Comparison of ENCODE assay signal across 17 cellular contexts in genomic region chr2:77007668-77008067, GRCh38.
"Had no signal": no experiment of that assay in that cellular context is flagged by ENCODE, and none has a peak within 500 bp of the region (broad histone marks: within the 10 kb centered on the region; RNA-seq: fewer than 3 reads in every experiment).

No MANE protein-coding gene starts in this region.

- H3K27ac Mint-ChIP-seq: activated CD4-positive, alpha-beta T cell treated with anti-CD3 and anti-CD28 coated beads, Interleukin-2, amount 10 ng/mL, durations not matched to agents 7 days and 5 days; natural killer cell; type B pancreatic cell had no signal

- DNase-seq: activated CD4-positive, alpha-beta T cell treated with anti-CD3 and anti-CD28 coated beads, Interleukin-2, amount 10 ng/mL, durations not matched to agents 7 days and 5 days; activated CD4-positive, CD25-positive, alpha-beta regulatory T cell; activated naive CD4-positive, alpha-beta T cell treated with anti-CD3 and anti-CD28 coated beads, Interleukin-2, amount 50 U/mL, for 16 hours; adrenal gland; foreskin keratinocyte; heart right ventricle; islet precursor cell; left lung; mucosa of descending colon; natural killer cell; stimulated activated CD4-positive, alpha-beta T cell treated with anti-CD3 and anti-CD28 coated beads, Interleukin-2, amount 100 ng/mL, for 24 hours; stimulated activated naive CD8-positive, alpha-beta T cell treated with anti-CD3 and anti-CD28 coated beads, Interleukin-15, Interleukin-2, amounts not matched to agents 100 U/mL and 50 U/mL, for 24 hours; T-helper 2 cell had no signal

- H3K36me3 ChIP-seq: adrenal gland, breast epithelium, heart right ventricle, left lung, suprapubic skin had no signal

- H3K27me3 ChIP-seq: adrenal gland, breast epithelium, foreskin keratinocyte, heart right ventricle, left lung, suprapubic skin had no signal

- H3K4me3 Mint-ChIP-seq: activated CD4-positive, alpha-beta T cell treated with anti-CD3 and anti-CD28 coated beads, Interleukin-2, amount 10 ng/mL, durations not matched to agents 7 days and 5 days; natural killer cell; type B pancreatic cell had no signal

- ATAC-seq: foreskin keratinocyte; heart right ventricle; left lung; mucosa of descending colon; natural killer cell; sciatic nerve; stimulated activated naive CD8-positive, alpha-beta T cell treated with anti-CD3 and anti-CD28 coated beads, Interleukin-15, Interleukin-2, amounts not matched to agents 100 U/mL and 50 U/mL, for 24 hours had no signal

- H3K36me3 Mint-ChIP-seq: type B pancreatic cell had no signal

- H3K4me3 ChIP-seq: adrenal gland, breast epithelium, heart right ventricle, left lung, mucosa of descending colon, suprapubic skin had no signal

- H3K27me3 Mint-ChIP-seq: activated CD4-positive, alpha-beta T cell treated with anti-CD3 and anti-CD28 coated beads, Interleukin-2, amount 10 ng/mL, durations not matched to agents 7 days and 5 days; type B pancreatic cell had no signal

- H3K4me1 ChIP-seq: adrenal gland, breast epithelium, heart right ventricle, left lung, suprapubic skin had no signal

- H3K27ac ChIP-seq: adrenal gland, breast epithelium, heart right ventricle, left lung, suprapubic skin had no signal

- H3K4me1 Mint-ChIP-seq: activated CD4-positive, alpha-beta T cell treated with anti-CD3 and anti-CD28 coated beads, Interleukin-2, amount 10 ng/mL, durations not matched to agents 7 days and 5 days; natural killer cell had no signal

- H3K9me3 ChIP-seq: adrenal gland, breast epithelium, left lung, mucosa of descending colon, suprapubic skin had no signal
